18 cellular contexts compared by ENCODE assay signal in the genomic region with DNA sequence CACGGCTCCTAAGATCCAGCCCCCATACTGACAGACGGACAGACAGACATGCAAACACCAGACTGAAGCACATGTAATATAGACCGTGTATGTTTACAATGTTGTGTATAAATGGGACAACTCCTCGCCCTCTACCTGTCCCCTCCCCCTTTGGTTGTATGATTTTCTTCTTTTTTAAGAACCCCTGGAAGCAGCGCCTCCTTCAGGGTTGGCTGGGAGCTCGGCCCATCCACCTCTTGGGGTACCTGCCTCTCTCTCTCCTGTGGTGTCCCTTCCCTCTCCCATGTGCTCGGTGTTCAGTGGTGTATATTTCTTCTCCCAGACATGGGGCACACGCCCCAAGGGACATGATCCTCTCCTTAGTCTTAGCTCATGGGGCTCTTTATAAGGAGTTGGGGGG. TPM values are rescaled to one million over a fixed set of nuclear protein-coding genes. Genes with fewer than 3 reads are reported as not detected.
DNase-seq lines count a peak whose midpoint lies in the region; ATAC-seq and TF ChIP-seq lines count a peak whose summit lies in the region.
"Had no signal": no experiment of that assay in that cellular context is flagged by ENCODE, and none has a peak within 500 bp of the region (broad histone marks: within the 10 kb centered on the region; RNA-seq: fewer than 3 reads in every experiment).

No MANE protein-coding gene starts in this region.

- H2AFZ ChIP-seq in PC-3 (ENCODE audit: low read length) = no peak overlapping the region

- POLR2A ChIA-PET in PC-3 (lab: Charles Lee; ENCODE audit: unreplicated experiment) = no interaction called here

- in situ Hi-C loops in gastrocnemius medialis (cut with MboI; ENCODE audit: low sequenced_read_pairs in 4 of 4) = loop anchor here (5.0 to 10.0 kb wide), 3 partner anchors 39 to 46 kb away; no protein-coding TSS in a partner anchor

- H3K27ac ChIP-seq in PC-3 (ENCODE audit: low read length) (no peak overlapping the region), dorsolateral prefrontal cortex (peak overlapping the region in 55 of 59 donors; percentile 12 to 94 (median 85)), gastrocnemius medialis (peak overlapping the region in 3 of 4 donors; percentile 32 to 79 (median 50))

- CTCF ChIA-PET in Calu3 (lab: Charles Lee) = interaction anchor here (0.7 kb wide), 1 partner anchor 1101 kb away, joined by 5 read pairs; no protein-coding TSS in a partner anchor
- CTCF ChIA-PET in PC-3 (lab: Charles Lee) = no interaction called here

- no peaks in the 10 kb centered on the region for H3F3A ChIP-seq in PC-3 (ENCODE audit: low read length, unreplicated experiment)

- no peaks in the 10 kb centered on the region for H3K79me2 ChIP-seq in PC-3 (ENCODE audit: low read length)

- DNase-seq in Calu3 = no peak
- no peak for DNase-seq in PC-3
- no peak for DNase-seq in dorsolateral prefrontal cortex
- no peak for DNase-seq in gastrocnemius medialis
- no peak for DNase-seq in GM10266 (ENCODE audit: extremely low spot score)
- no peak for DNase-seq in activated effector memory CD4-positive, alpha-beta T cell treated with anti-CD3 and anti-CD28 coated beads, Interleukin-2, amount 50 U/mL, for 16 hours
- DNase-seq in NCI-H1436 treated with DMSO at 0.1 percent for 48 hours (lab: John Stamatoyannopoulos, UW) = no peak
- DNase-seq: ACHN; AML-193; CD4-positive, CD25-positive, alpha-beta regulatory T cell; DND-41; GOT3; MG63; NCI-H1694; NCI-H226; NCI-H524 treated with DMSO at 0.1 percent for 48 hours; SHP77 treated with DMSO at 0.1 percent for 48 hours had no signal

- H3K36me3 Mint-ChIP-seq in Calu3 (ENCODE audit: insufficient read depth, unreplicated experiment) = peaks cover 13% of the 10 kb centered on the region

- H3K4me3 Mint-ChIP-seq in Calu3 (ENCODE audit: low read depth, unreplicated experiment) = no peak overlapping the region
- H3K4me3 Mint-ChIP-seq: CD4-positive, CD25-positive, alpha-beta regulatory T cell had no signal

- H3K9me3 ChIP-seq in PC-3 (ENCODE audit: low read length) (no peaks in the 10 kb centered on the region), gastrocnemius medialis (no peaks in the 10 kb centered on the region)
- H3K9me3 ChIP-seq: MG63 had no signal

- no peaks in the 10 kb centered on the region for H3K4me1 Mint-ChIP-seq in Calu3 (ENCODE audit: low read depth, unreplicated experiment)

- H3K27me3 ChIP-seq in PC-3 (ENCODE audit: low read length) (no peaks in the 10 kb centered on the region), dorsolateral prefrontal cortex (no peaks in the 10 kb centered on the region), gastrocnemius medialis (no peaks in the 10 kb centered on the region)
- H3K27me3 ChIP-seq: MG63 had no signal

- H3K9me2 ChIP-seq in PC-3 (replicated peaks; ENCODE audit: low read length) = no peaks in the 10 kb centered on the region

- no peak overlapping the region for H3K4me2 ChIP-seq in PC-3 (ENCODE audit: low read length)

- no peak for TF ChIP-seq CTCF in Calu3 (IDR thresholded peaks at IDR 0.05; ENCODE audit: unreplicated experiment)
- TF ChIP-seq CTCF in PC-3 (conservative IDR thresholded peaks at IDR 0.05; ENCODE audit: low read depth, low read length) = no peak
- TF ChIP-seq CTCF in dorsolateral prefrontal cortex (IDR thresholded peaks at IDR 0.05 in 54 of 56, conservative IDR thresholded peaks at IDR 0.05 in 2 of 56; ENCODE audit: low read depth in 1 of 56, partially characterized antibody in 56 of 56) = no peak
- TF ChIP-seq CTCF in gastrocnemius medialis (IDR thresholded peaks at IDR 0.05 in 4 of 5, conservative IDR thresholded peaks at IDR 0.05 in 1 of 5) = no peak
- TF ChIP-seq CTCF in GM10266 (IDR thresholded peaks at IDR 0.05; ENCODE audit: control insufficient read depth, insufficient read depth, low read depth, missing control alignments) = no peak

- H3K27ac Mint-ChIP-seq in Calu3 (ENCODE audit: unreplicated experiment) = no peak overlapping the region

- no peaks in the 10 kb centered on the region for H3K9me3 Mint-ChIP-seq in Calu3 (ENCODE audit: low read depth, unreplicated experiment)
- H3K9me3 Mint-ChIP-seq: CD4-positive, CD25-positive, alpha-beta regulatory T cell had no signal

- H4K20me1 ChIP-seq in PC-3 (ENCODE audit: low read length) = no peaks in the 10 kb centered on the region

- H3K27me3 Mint-ChIP-seq in Calu3 (ENCODE audit: unreplicated experiment) = no peaks in the 10 kb centered on the region
- H3K27me3 Mint-ChIP-seq: CD4-positive, CD25-positive, alpha-beta regulatory T cell had no signal

- BruUV-seq in Calu3 (replicated peaks; lab: Mats Ljungman, UMichigan) (TSS peak; percentile 77), PC-3 (replicated peaks; lab: Mats Ljungman, UMichigan) (TSS peak; percentile 47)

- H3K36me3 ChIP-seq in PC-3 (ENCODE audit: low read depth, low read length) (peaks cover 9% of the 10 kb centered on the region; the same call in 1 of the 2 replicates), gastrocnemius medialis (peaks cover 0 to 31% of the 10 kb centered on the region in 2 donors)

- H3K4me3 ChIP-seq in PC-3 (ENCODE audit: low read length) = no peak overlapping the region
- no peak overlapping the region for H3K4me3 ChIP-seq in dorsolateral prefrontal cortex
- no peak overlapping the region for H3K4me3 ChIP-seq in gastrocnemius medialis
- H3K4me3 ChIP-seq: MG63 had no signal

- ATAC-seq in PC-3 (no peak), gastrocnemius medialis (no peak)
- ATAC-seq: SK-N-SH treated with all-trans-retinoic acid at 6 μM for 48 hours had no signal

- intact Hi-C loops in Calu3 (cut with micrococcal nuclease; ENCODE audit: unreplicated experiment) (no loop called here), PC-3 (cut with micrococcal nuclease) (no loop called here), dorsolateral prefrontal cortex (cut with DNase I) (loop anchor here in 1 of 2 donors (5.0 kb wide), 2 partner anchors 274 to 434 kb away; no protein-coding TSS in a partner anchor), gastrocnemius medialis (cut with DNase I; ENCODE audit: low total_unique reads) (loop anchor here (10.0 kb wide), 1 partner anchor 436 kb away; a partner anchor contains a TSS)

- H3K9ac ChIP-seq in PC-3 (ENCODE audit: low read length) = no peak overlapping the region

- H3K4me1 ChIP-seq in PC-3 (ENCODE audit: insufficient read depth, low read length) (no peaks in the 10 kb centered on the region), gastrocnemius medialis (peaks cover 9 to 27% of the 10 kb centered on the region in 2 donors)

- TF ChIP-seq POLR2A in gastrocnemius medialis (IDR thresholded peaks at IDR 0.05) = no peak

RNA-seq across cellular contexts. Expression of a gene that starts 23.2 kb away (rescaled TPM):
- 10.9 and 13.3 TPM in 2 replicates for total RNA-seq in Calu3 (2022)
- 9.3 and 12.0 TPM in 2 replicates for total RNA-seq in PC-3 (2014; rRNA removed)
- total RNA-seq in dorsolateral prefrontal cortex = 10 to 100 TPM in 78 of 120 experiments, 1 to 10 TPM in 42; 6.1 to 18.4 (median 11.0) TPM
- total RNA-seq in gastrocnemius medialis = 1 to 10 TPM; 2.6 to 5.9 (median 4.2) TPM

RNA-seq across cellular contexts. Expression of a gene that starts 23.4 kb away (rescaled TPM):
- total RNA-seq in Calu3 (2022) (4.7 and 5.8 TPM in 2 replicates), PC-3 (2014; rRNA removed) (0.15 TPM in 1 of 2 replicates, not detected in the other), dorsolateral prefrontal cortex (10 to 100 TPM in 97 of 120 experiments, 1 to 10 TPM in 23; 5.2 to 28.0 (median 13.0) TPM), gastrocnemius medialis (under 1 TPM in 1 of 4 donors, not detected in 3; 0.78 TPM)
